ENCODE assay signal across 11 cellular contexts in genomic region chr2:150097891-150098595, GRCh38.
DNase-seq lines count a peak whose midpoint lies in the region; ATAC-seq and TF ChIP-seq lines count a peak whose summit lies in the region.
"Had no signal": no experiment of that assay in that cellular context is flagged by ENCODE, and none has a peak within 500 bp of the region (broad histone marks: within the 10 kb centered on the region; RNA-seq: fewer than 3 reads in every experiment).

No MANE protein-coding gene starts in this region.

- CTCF ChIA-PET in activated CD8-positive, alpha-beta T cell treated with anti-CD3 and anti-CD28 coated beads for 36 hours (lab: Charles Lee), result no interaction called here

- no peaks in the 10 kb centered on the region for H3K9me3 Mint-ChIP-seq in activated CD8-positive, alpha-beta T cell treated with anti-CD3 and anti-CD28 coated beads for 36 hours
- H3K9me3 Mint-ChIP-seq: dendritic cell treated with granulocyte-macrophage colony-stimulating factor and Interleukin-4, amounts not matched to agents 40 ng/mL and 50 ng/mL, for 4 days; T-helper 1 cell treated with Interleukin-12 subunit alpha and Interleukin-12 subunit beta and Interleukin-4 antibody, amounts not matched to agents 30 μg/mL and 1 μg/mL, for 36 hours had no signal

- H3K36me3 ChIP-seq in adipocyte (ENCODE audit: control insufficient read depth, insufficient read depth, low read length, severe bottlenecking), result no peaks in the 10 kb centered on the region

- peak; percentile 13 to 32 for DNase-seq in NCI-H526 (lab: John Stamatoyannopoulos, UW)
- DNase-seq in NCI-H526 treated with DMSO at 0.1 percent for 48 hours (lab: John Stamatoyannopoulos, UW), result no peak
- DNase-seq in adipocyte (ENCODE audit: low read depth), result peak; percentile 55
- DNase-seq in fibroblast of mammary gland (ENCODE audit: low read depth), result peak; percentile 41
- peak; percentile 77 for DNase-seq in retinal pigment epithelial cell (ENCODE audit: low read depth)
- DNase-seq in activated CD8-positive, alpha-beta T cell treated with anti-CD3 and anti-CD28 coated beads for 36 hours, result no peak
- no peak for DNase-seq in activated effector memory CD4-positive, alpha-beta T cell treated with Interleukin-2 at 50 U/mL for 16 hours
- DNase-seq in cerebellum (ENCODE audit: low spot score), result no peak
- DNase-seq: 8988T had no signal

- no peaks in the 10 kb centered on the region for H3K9me3 ChIP-seq in adipocyte (ENCODE audit: control insufficient read depth, low read length)

- H3K36me3 Mint-ChIP-seq in activated CD8-positive, alpha-beta T cell treated with anti-CD3 and anti-CD28 coated beads for 36 hours (ENCODE audit: low read depth), result no peaks in the 10 kb centered on the region

- no peak overlapping the region for H3K27ac Mint-ChIP-seq in activated CD8-positive, alpha-beta T cell treated with anti-CD3 and anti-CD28 coated beads for 36 hours
- H3K27ac Mint-ChIP-seq: dendritic cell treated with granulocyte-macrophage colony-stimulating factor and Interleukin-4, amounts not matched to agents 40 ng/mL and 50 ng/mL, for 4 days; T-helper 1 cell treated with Interleukin-12 subunit alpha and Interleukin-12 subunit beta and Interleukin-4 antibody, amounts not matched to agents 30 μg/mL and 1 μg/mL, for 36 hours had no signal

- H3K4me3 Mint-ChIP-seq in activated CD8-positive, alpha-beta T cell treated with anti-CD3 and anti-CD28 coated beads for 36 hours, result no peak overlapping the region
- H3K4me3 Mint-ChIP-seq: dendritic cell treated with granulocyte-macrophage colony-stimulating factor and Interleukin-4, amounts not matched to agents 40 ng/mL and 50 ng/mL, for 4 days; T-helper 1 cell treated with Interleukin-12 subunit alpha and Interleukin-12 subunit beta and Interleukin-4 antibody, amounts not matched to agents 30 μg/mL and 1 μg/mL, for 36 hours had no signal

- peak; percentile 52 for TF ChIP-seq CTCF in fibroblast of mammary gland (conservative IDR thresholded peaks at IDR 0.05; ENCODE audit: control insufficient read depth, insufficient read depth, low read depth, low read length)
- TF ChIP-seq CTCF in retinal pigment epithelial cell (conservative IDR thresholded peaks at IDR 0.05; ENCODE audit: low read depth, low read length), result peak; percentile 42
- no peak for TF ChIP-seq CTCF in activated CD8-positive, alpha-beta T cell treated with anti-CD3 and anti-CD28 coated beads for 36 hours (IDR thresholded peaks at IDR 0.05)

- no peak overlapping the region for H3K4me3 ChIP-seq in adipocyte (ENCODE audit: low read length)
- no peak overlapping the region for H3K4me3 ChIP-seq in fibroblast of mammary gland (ENCODE audit: control insufficient read depth, low read depth, low read length)
- H3K4me3 ChIP-seq in retinal pigment epithelial cell (ENCODE audit: low read length), result no peak overlapping the region

- H3K9ac ChIP-seq in adipocyte (ENCODE audit: low read length), result no peak overlapping the region

- H3K27me3 ChIP-seq in adipocyte (replicated peaks; ENCODE audit: control insufficient read depth, insufficient read depth, low read length), result no peaks in the 10 kb centered on the region

- peaks cover 12% of the 10 kb centered on the region for H3K4me1 ChIP-seq in adipocyte (ENCODE audit: control insufficient read depth, insufficient read depth, low read length)

- no peaks in the 10 kb centered on the region for H3K27me3 Mint-ChIP-seq in activated CD8-positive, alpha-beta T cell treated with anti-CD3 and anti-CD28 coated beads for 36 hours
- H3K27me3 Mint-ChIP-seq: dendritic cell treated with granulocyte-macrophage colony-stimulating factor and Interleukin-4, amounts not matched to agents 40 ng/mL and 50 ng/mL, for 4 days had no signal

- intact Hi-C loops in activated CD8-positive, alpha-beta T cell treated with anti-CD3 and anti-CD28 coated beads for 36 hours (cut with micrococcal nuclease), result no loop called here

- ATAC-seq in activated CD8-positive, alpha-beta T cell treated with anti-CD3 and anti-CD28 coated beads for 36 hours, result no peak

- POLR2A ChIA-PET in activated CD8-positive, alpha-beta T cell treated with anti-CD3 and anti-CD28 coated beads for 36 hours (lab: Charles Lee), result no interaction called here

- H3K4me1 Mint-ChIP-seq in activated CD8-positive, alpha-beta T cell treated with anti-CD3 and anti-CD28 coated beads for 36 hours (ENCODE audit: low read depth), result no peaks in the 10 kb centered on the region

Comparison
In these comparisons a context has a peak if more than half of its experiments do, and no peak if none do; other contexts are left out.
1. DNase-seq: peak in NCI-H526 (2 of 2), adipocyte (single experiment), fibroblast of mammary gland (single experiment) and retinal pigment epithelial cell (single experiment); none in NCI-H526 treated with DMSO at 0.1 percent for 48 hours (single experiment), activated CD8-positive, alpha-beta T cell treated with anti-CD3 and anti-CD28 coated beads for 36 hours (single experiment), activated effector memory CD4-positive, alpha-beta T cell treated with Interleukin-2 at 50 U/mL for 16 hours (single experiment) and cerebellum (single experiment).